8 cellular contexts compared by ENCODE assay signal in genomic region chr1:113072141-113072756, GRCh38. TPM values are rescaled to one million over a fixed set of nuclear protein-coding genes. Genes with fewer than 3 reads are reported as not detected.
DNase-seq lines count a peak whose midpoint lies in the region; ATAC-seq, FAIRE-seq and TF ChIP-seq lines count a peak whose summit lies in the region.

No MANE protein-coding gene starts in this region.

- H3K4me3 ChIP-seq in cardiac muscle cell (peak overlapping the region; percentile 60), astrocyte (ENCODE audit: insufficient read depth, low read depth, low read length) (peak overlapping the region; percentile 91), lower leg skin (ENCODE audit: low read depth, poor library complexity, severe bottlenecking) (peak overlapping the region; percentile 88), upper lobe of left lung (peak overlapping the region; percentile 32 to 90 (median 84))

- H3K4me1 ChIP-seq in cardiac muscle cell (ENCODE audit: low read depth) (peaks cover 8% of the 10 kb centered on the region), astrocyte (ENCODE audit: insufficient read depth, low read length) (peaks cover 8% of the 10 kb centered on the region), upper lobe of left lung (peaks cover 21 to 38% (median 24%) of the 10 kb centered on the region in 4 donors)

- H3K27me3 Mint-ChIP-seq in astrocyte (ENCODE audit: low read depth, unreplicated experiment) = no peaks in the 10 kb centered on the region

- intact Hi-C loops in Right ventricle myocardium superior (cut with DNase I) = no loop called here
- intact Hi-C loops in lower leg skin (cut with DNase I; ENCODE audit: low total_unique reads) = no loop called here

- no peak for TF ChIP-seq EP300 in upper lobe of left lung (IDR thresholded peaks at IDR 0.05)

- H3K9me3 ChIP-seq in cardiac muscle cell (ENCODE audit: low read depth) = no peaks in the 10 kb centered on the region
- no peaks in the 10 kb centered on the region for H3K9me3 ChIP-seq in astrocyte (ENCODE audit: insufficient read depth, low read depth, low read length)
- H3K9me3 ChIP-seq in upper lobe of left lung = no peaks in the 10 kb centered on the region

- peak overlapping the region; percentile 95 for H3K4me2 ChIP-seq in astrocyte (ENCODE audit: low read length)

- no peaks in the 10 kb centered on the region for H3K36me3 Mint-ChIP-seq in astrocyte (ENCODE audit: low read depth, unreplicated experiment)

- DNase-seq in cardiac muscle cell (ENCODE audit: low read depth in 1 of 2, low spot score in 1 of 2) (no peak), Right ventricle myocardium superior (no peak), astrocyte (ENCODE audit: low read depth) (no peak), lower leg skin (ENCODE audit: low spot score in 2 of 2) (no peak), upper lobe of left lung (no peak), UCSD-AML1 (lab: John Stamatoyannopoulos, UW; ENCODE audit: unreplicated experiment) (no peak), NCI-H524 treated with DMSO at 0.1 percent for 48 hours (lab: John Stamatoyannopoulos, UW) (no peak)

- TF ChIP-seq CTCF in cardiac muscle cell (IDR thresholded peaks at IDR 0.05; ENCODE audit: low read depth, low read length) (no peak), astrocyte (IDR thresholded peaks at IDR 0.05; ENCODE audit: insufficient read depth, low read depth, low read length) (no peak), lower leg skin (IDR thresholded peaks at IDR 0.05) (no peak), upper lobe of left lung (IDR thresholded peaks at IDR 0.05) (no peak)

- ATAC-seq in Right ventricle myocardium superior (ENCODE audit: poor library complexity) (no peak), upper lobe of left lung (ENCODE audit: low FRiP score in 2 of 2) (no peak), HG02588 (IDR thresholded peaks at IDR 0.05; ENCODE audit: unreplicated experiment) (no peak)

- H3K9me3 Mint-ChIP-seq in astrocyte (ENCODE audit: unreplicated experiment) = no peaks in the 10 kb centered on the region

- H3K27ac Mint-ChIP-seq in astrocyte (ENCODE audit: unreplicated experiment) = peak overlapping the region; percentile 92

- peak overlapping the region; percentile 99 for H2AFZ ChIP-seq in astrocyte (ENCODE audit: low read depth, low read length)

- no peak for FAIRE-seq in astrocyte (lab: Jason Lieb, UNC)

- peaks cover 43% of the 10 kb centered on the region for H3K79me2 ChIP-seq in astrocyte (ENCODE audit: insufficient read depth, low read length)

- TF ChIP-seq POLR2A in lower leg skin (IDR thresholded peaks at IDR 0.05) = no peak
- TF ChIP-seq POLR2A in upper lobe of left lung (IDR thresholded peaks at IDR 0.05) = no peak

- 47 to 53% methylated on average over 6 of the region's 6 CpGs for WGBS in lower leg skin, 2 donors
- WGBS in upper lobe of left lung, 2 donors = 45 to 49% methylated on average over 6 of the region's 6 CpGs

- peaks cover 24% of the 10 kb centered on the region for H4K20me1 ChIP-seq in astrocyte (ENCODE audit: insufficient read depth, low read length)

- H3K27ac ChIP-seq in cardiac muscle cell = peak overlapping the region; percentile 94
- H3K27ac ChIP-seq in astrocyte (ENCODE audit: low read depth, low read length) = peak overlapping the region; percentile 92
- H3K27ac ChIP-seq in upper lobe of left lung = peak overlapping the region; percentile 86 to 94 (median 90)

- H3K4me3 Mint-ChIP-seq in astrocyte (ENCODE audit: unreplicated experiment) = peak overlapping the region; percentile 98

- H3K9ac ChIP-seq in astrocyte (ENCODE audit: low read length) = peak overlapping the region; percentile 91

- peaks cover 11% of the 10 kb centered on the region for H3K4me1 Mint-ChIP-seq in astrocyte (ENCODE audit: low read depth, unreplicated experiment)

- H3K27me3 ChIP-seq in cardiac muscle cell (no peaks in the 10 kb centered on the region), astrocyte (ENCODE audit: insufficient read depth, low read length) (no peaks in the 10 kb centered on the region), upper lobe of left lung (no peaks in the 10 kb centered on the region)

- no peaks in the 10 kb centered on the region for H3K36me3 ChIP-seq in cardiac muscle cell
- no peaks in the 10 kb centered on the region for H3K36me3 ChIP-seq in astrocyte (ENCODE audit: insufficient read depth, low read length)
- H3K36me3 ChIP-seq in upper lobe of left lung = peaks cover 0 to 7% (median 0%) of the 10 kb centered on the region in 4 donors

RNA-seq across cellular contexts. Expression of gene LRIG2, which starts 0.7 kb away (rescaled TPM):
- total RNA-seq in cardiac muscle cell = 8.8 and 15.5 TPM in 2 replicates
- polyA plus RNA-seq in cardiac muscle cell = 7.2 and 11.5 TPM in 2 replicates
- total RNA-seq in Right ventricle myocardium superior = 6.7 TPM
- total RNA-seq in astrocyte = 13.6 and 14.2 TPM in 2 replicates
- total RNA-seq in lower leg skin = 10 to 100 TPM; 17.4 to 27.1 (median 22.5) TPM
- total RNA-seq in upper lobe of left lung = 10 to 100 TPM in 4 of 6 donors, 1 to 10 TPM in 2; 4.2 to 21.1 (median 11.8) TPM
